Comparison of ENCODE assay signal across 8 cellular contexts in genomic region chr6:137823826-137824501, GRCh38. TPM values are rescaled to one million over a fixed set of nuclear protein-coding genes. Genes with fewer than 3 reads are reported as not detected.
DNase-seq lines count a peak whose midpoint lies in the region; ATAC-seq lines count a peak whose summit lies in the region.

No MANE protein-coding gene starts in this region.

- H3K9ac ChIP-seq in rectal smooth muscle tissue (ENCODE audit: low read length) = no peak overlapping the region

- ATAC-seq in CD4-positive, CD25-positive, alpha-beta regulatory T cell (ENCODE audit: low read depth in 2 of 2) = peak; percentile 83 to 85
- no peak for ATAC-seq in GM21381 (IDR thresholded peaks at IDR 0.05; ENCODE audit: unreplicated experiment)

- H3K4me1 Mint-ChIP-seq in CD4-positive, CD25-positive, alpha-beta regulatory T cell = peaks cover 36 to 86% (median 70%) of the 10 kb centered on the region in 4 donors

- H3K27me3 Mint-ChIP-seq in CD4-positive, CD25-positive, alpha-beta regulatory T cell = no peaks in the 10 kb centered on the region

- H3K27ac ChIP-seq in CD4-positive, CD25-positive, alpha-beta regulatory T cell (ENCODE audit: insufficient read depth, low read length, poor library complexity, severe bottlenecking) = peak overlapping the region; percentile 97
- H3K27ac ChIP-seq in rectal smooth muscle tissue (ENCODE audit: low read depth, low read length) = peak overlapping the region; percentile 82

- H3K36me3 ChIP-seq in CD4-positive, CD25-positive, alpha-beta regulatory T cell (ENCODE audit: control insufficient read depth, insufficient read depth, low read length) = no peaks in the 10 kb centered on the region
- no peaks in the 10 kb centered on the region for H3K36me3 ChIP-seq in rectal smooth muscle tissue (ENCODE audit: control insufficient read depth, insufficient read depth, low read length)

- no peaks in the 10 kb centered on the region for H3K9me3 ChIP-seq in CD4-positive, CD25-positive, alpha-beta regulatory T cell (ENCODE audit: control insufficient read depth in 2 of 2, low read length in 2 of 2)

- H3K27me3 ChIP-seq in CD4-positive, CD25-positive, alpha-beta regulatory T cell (ENCODE audit: control insufficient read depth, insufficient read depth, low read length) = no peaks in the 10 kb centered on the region
- no peaks in the 10 kb centered on the region for H3K27me3 ChIP-seq in rectal smooth muscle tissue (ENCODE audit: control insufficient read depth, insufficient read depth, low read length)

- peaks cover 87% of the 10 kb centered on the region for H3K4me1 ChIP-seq in CD4-positive, CD25-positive, alpha-beta regulatory T cell (ENCODE audit: control insufficient read depth, insufficient read depth, low read length, poor library complexity, severe bottlenecking)
- H3K4me1 ChIP-seq in rectal smooth muscle tissue (ENCODE audit: control insufficient read depth, insufficient read depth, low read length) = peaks cover 24% of the 10 kb centered on the region

- H3K9me3 Mint-ChIP-seq in CD4-positive, CD25-positive, alpha-beta regulatory T cell = peaks cover 0 to 4% (median 0%) of the 10 kb centered on the region in 7 donors

- H3K4me3 ChIP-seq in CD4-positive, CD25-positive, alpha-beta regulatory T cell (ENCODE audit: low read depth, low read length) = peak overlapping the region; percentile 77
- H3K4me3 ChIP-seq in rectal smooth muscle tissue (ENCODE audit: low read length) = no peak overlapping the region

- H3K4me3 Mint-ChIP-seq in CD4-positive, CD25-positive, alpha-beta regulatory T cell = peak overlapping the region; percentile 52 to 87 (median 71)

- peak; percentile 89 to 90 (median 90) for DNase-seq in CD4-positive, CD25-positive, alpha-beta regulatory T cell
- DNase-seq in NCI-H345 (lab: John Stamatoyannopoulos, UW) (peak; percentile 47), activated T-cell treated with anti-CD3 and anti-CD28 coated beads for 48 hours (ENCODE audit: low read depth) (peak; percentile 43), fibroblast of peridontal ligament (ENCODE audit: extremely low read depth) (peak; percentile 65), epidermal melanocyte (ENCODE audit: insufficient read length, low spot score) (no peak), iPS-NIHi7 (ENCODE audit: extremely low spot score) (no peak)

- peak overlapping the region; percentile 99 to 100 (median 100) for H3K27ac Mint-ChIP-seq in CD4-positive, CD25-positive, alpha-beta regulatory T cell

- peaks cover 5% of the 10 kb centered on the region for H3K36me3 Mint-ChIP-seq in CD4-positive, CD25-positive, alpha-beta regulatory T cell

RNA-seq across cellular contexts. Expression of gene TNFAIP3, which starts 43.1 kb away (rescaled TPM):
- total RNA-seq in CD4-positive, CD25-positive, alpha-beta regulatory T cell = 3,783 TPM
- polyA plus RNA-seq in CD4-positive, CD25-positive, alpha-beta regulatory T cell = 100 to 1,000 TPM in 2 of 4 donors, 10 to 100 TPM in 2; 70.5 to 103 (median 86.4) TPM

Comparison
In these comparisons a context has a peak if more than half of its experiments do, and no peak if none do; other contexts are left out.
1. DNase-seq: peak in CD4-positive, CD25-positive, alpha-beta regulatory T cell (3 of 3), NCI-H345 (single experiment), activated T-cell treated with anti-CD3 and anti-CD28 coated beads for 48 hours (single experiment) and fibroblast of peridontal ligament (single experiment); none in epidermal melanocyte (single experiment) and iPS-NIHi7 (single experiment).